29 cellular contexts compared by ENCODE assay signal in the genomic region with DNA sequence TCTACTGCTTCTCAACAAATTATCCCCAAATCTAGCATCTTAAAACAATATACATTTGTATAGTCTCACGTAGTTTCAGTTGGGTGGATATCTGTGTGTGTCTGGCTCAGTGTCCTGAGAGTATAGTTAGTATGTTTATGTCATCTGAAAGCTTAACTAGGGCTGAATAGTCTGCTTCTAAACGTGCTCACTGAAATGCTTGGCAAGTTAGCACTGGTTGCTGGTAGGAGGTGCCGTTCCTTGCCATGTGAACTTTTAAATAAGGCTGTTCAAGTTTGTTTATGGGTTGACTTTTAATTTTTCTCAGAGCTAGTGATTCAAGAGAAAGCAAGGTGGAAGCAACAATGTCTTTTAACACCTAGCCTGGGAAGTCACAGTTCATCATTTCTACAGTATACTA.
"Had no signal": no experiment of that assay in that cellular context is flagged by ENCODE, and none has a peak within 500 bp of the region (broad histone marks: within the 10 kb centered on the region; RNA-seq: fewer than 3 reads in every experiment).

No MANE protein-coding gene starts in this region.

- ATAC-seq: activated CD4-positive, alpha-beta T cell treated with anti-CD3 and anti-CD28 coated beads for 36 hours; activated CD8-positive, alpha-beta T cell treated with anti-CD3 and anti-CD28 coated beads for 36 hours; activated naive CD4-positive, alpha-beta T cell treated with anti-CD3 and anti-CD28 coated beads, Interleukin-2, amount 50 U/mL, for 72 hours; T-helper 17 cell had no signal

- H3K27me3 ChIP-seq: ascending aorta, breast epithelium, dorsolateral prefrontal cortex, esophagus squamous epithelium had no signal

- H3K4me1 ChIP-seq: ascending aorta, breast epithelium, esophagus squamous epithelium had no signal

- H3K27ac Mint-ChIP-seq: activated CD4-positive, alpha-beta T cell treated with anti-CD3 and anti-CD28 coated beads for 36 hours; activated CD4-positive, alpha-beta T cell treated with anti-CD3 and anti-CD28 coated beads, Interleukin-2, amount 10 ng/mL, durations not matched to agents 24 days and 14 days; activated CD8-positive, alpha-beta T cell treated with anti-CD3 and anti-CD28 coated beads for 36 hours; activated naive CD4-positive, alpha-beta T cell treated with anti-CD3 and anti-CD28 coated beads, Interleukin-2, amount 10 ng/mL, durations not matched to agents 7 days and 5 days; activated naive CD4-positive, alpha-beta T cell treated with anti-CD3 and anti-CD28 coated beads, Interleukin-2, amount 50 U/mL, for 72 hours; activated naive CD8-positive, alpha-beta T cell treated with anti-CD3 and anti-CD28 coated beads, Interleukin-2, amount 10 ng/mL, durations not matched to agents 7 days and 5 days; brain; dendritic cell treated with granulocyte-macrophage colony-stimulating factor and Interleukin-4, amounts not matched to agents 40 ng/mL and 50 ng/mL, for 4 days; endodermal cell; T-helper 17 cell; T-helper 2 cell treated with Interferon-gamma antibody and Interleukin-4, amounts not matched to agents 5 μg/mL and 100 μg/mL, for 36 hours had no signal

- H3K27ac ChIP-seq: ascending aorta, breast epithelium, coronary artery, dorsolateral prefrontal cortex, esophagus squamous epithelium had no signal

- DNase-seq: activated CD4-positive, alpha-beta T cell treated with anti-CD3 and anti-CD28 coated beads for 36 hours; activated CD4-positive, alpha-beta T cell treated with anti-CD3 and anti-CD28 coated beads, Interleukin-2, amount 10 ng/mL, durations not matched to agents 24 days and 14 days; activated CD4-positive, alpha-beta T cell treated with anti-CD3 and anti-CD28 coated beads, Interleukin-2, amount 50 U/mL, for 4 hours; activated CD4-positive, CD25-positive, alpha-beta regulatory T cell; activated CD4-positive, CD25-positive, alpha-beta regulatory T cell treated with anti-CD3 and anti-CD28 coated beads, Interleukin-2, amount 50 U/mL, for 72 hours; activated CD8-positive, alpha-beta memory T cell treated with anti-CD3 and anti-CD28 coated beads for 24 hours; activated CD8-positive, alpha-beta T cell treated with anti-CD3 and anti-CD28 coated beads for 36 hours; activated gamma-delta T cell; activated naive CD4-positive, alpha-beta T cell; activated naive CD4-positive, alpha-beta T cell treated with anti-CD3 and anti-CD28 coated beads, Interleukin-2, amount 10 ng/mL, durations not matched to agents 7 days and 5 days; activated naive CD8-positive, alpha-beta T cell treated with anti-CD3 and anti-CD28 coated beads, Interleukin-2, amount 10 ng/mL, durations not matched to agents 7 days and 5 days; activated T-cell treated with anti-CD3 and anti-CD28 coated beads, Interleukin-2, amount 50 U/mL, for 48 hours; dorsolateral prefrontal cortex; effector memory CD4-positive, alpha-beta T cell; endodermal cell; esophagus squamous epithelium; head of caudate nucleus; hippocampal formation; T-helper 1 cell; T-helper 17 cell; T1000 had no signal

- H3K4me3 ChIP-seq: ascending aorta, breast epithelium, coronary artery, dorsolateral prefrontal cortex, esophagus squamous epithelium had no signal

- H3K36me3 Mint-ChIP-seq: activated naive CD4-positive, alpha-beta T cell treated with anti-CD3 and anti-CD28 coated beads, Interleukin-2, amount 10 ng/mL, durations not matched to agents 7 days and 5 days; activated naive CD4-positive, alpha-beta T cell treated with anti-CD3 and anti-CD28 coated beads, Interleukin-2, amount 50 U/mL, for 72 hours; activated naive CD8-positive, alpha-beta T cell treated with anti-CD3 and anti-CD28 coated beads, Interleukin-2, amount 10 ng/mL, durations not matched to agents 7 days and 5 days; brain had no signal

- H3K4me1 Mint-ChIP-seq: activated CD4-positive, alpha-beta T cell treated with anti-CD3 and anti-CD28 coated beads for 36 hours; activated CD4-positive, alpha-beta T cell treated with anti-CD3 and anti-CD28 coated beads, Interleukin-2, amount 10 ng/mL, durations not matched to agents 24 days and 14 days; activated naive CD4-positive, alpha-beta T cell treated with anti-CD3 and anti-CD28 coated beads, Interleukin-2, amount 10 ng/mL, durations not matched to agents 7 days and 5 days; activated naive CD8-positive, alpha-beta T cell treated with anti-CD3 and anti-CD28 coated beads, Interleukin-2, amount 10 ng/mL, durations not matched to agents 7 days and 5 days; brain; central memory CD8-positive, alpha-beta T cell; T-helper 17 cell had no signal

- H3K9me3 ChIP-seq: ascending aorta, breast epithelium, esophagus squamous epithelium had no signal

- H3K4me3 Mint-ChIP-seq: activated CD4-positive, alpha-beta T cell treated with anti-CD3 and anti-CD28 coated beads for 36 hours; activated CD4-positive, alpha-beta T cell treated with anti-CD3 and anti-CD28 coated beads, Interleukin-2, amount 10 ng/mL, durations not matched to agents 24 days and 14 days; activated CD8-positive, alpha-beta T cell treated with anti-CD3 and anti-CD28 coated beads for 36 hours; activated naive CD4-positive, alpha-beta T cell treated with anti-CD3 and anti-CD28 coated beads, Interleukin-2, amount 10 ng/mL, durations not matched to agents 7 days and 5 days; activated naive CD8-positive, alpha-beta T cell treated with anti-CD3 and anti-CD28 coated beads, Interleukin-2, amount 10 ng/mL, durations not matched to agents 7 days and 5 days; brain; central memory CD8-positive, alpha-beta T cell; dendritic cell treated with granulocyte-macrophage colony-stimulating factor and Interleukin-4, amounts not matched to agents 40 ng/mL and 50 ng/mL, for 4 days; endodermal cell; T-helper 17 cell; T-helper 2 cell treated with Interferon-gamma antibody and Interleukin-4, amounts not matched to agents 5 μg/mL and 100 μg/mL, for 36 hours had no signal

- H3K36me3 ChIP-seq: ascending aorta, breast epithelium, esophagus squamous epithelium had no signal

- H3K9me3 Mint-ChIP-seq: brain; dendritic cell treated with granulocyte-macrophage colony-stimulating factor and Interleukin-4, amounts not matched to agents 40 ng/mL and 50 ng/mL, for 4 days; endodermal cell had no signal

- H3K27me3 Mint-ChIP-seq: activated CD4-positive, alpha-beta T cell treated with anti-CD3 and anti-CD28 coated beads for 36 hours; activated CD4-positive, alpha-beta T cell treated with anti-CD3 and anti-CD28 coated beads, Interleukin-2, amount 10 ng/mL, durations not matched to agents 24 days and 14 days; activated CD8-positive, alpha-beta T cell treated with anti-CD3 and anti-CD28 coated beads for 36 hours; activated naive CD4-positive, alpha-beta T cell treated with anti-CD3 and anti-CD28 coated beads, Interleukin-2, amount 10 ng/mL, durations not matched to agents 7 days and 5 days; activated naive CD8-positive, alpha-beta T cell treated with anti-CD3 and anti-CD28 coated beads, Interleukin-2, amount 10 ng/mL, durations not matched to agents 7 days and 5 days; central memory CD8-positive, alpha-beta T cell; dendritic cell treated with granulocyte-macrophage colony-stimulating factor and Interleukin-4, amounts not matched to agents 40 ng/mL and 50 ng/mL, for 4 days; T-helper 17 cell had no signal
